In genomic region chr6:4776967-4777925, GRCh38 we compare ENCODE assay signal across 8 cellular contexts. TPM values are rescaled to one million over a fixed set of nuclear protein-coding genes. Genes with fewer than 3 reads are reported as not detected.
DNase-seq lines count a peak whose midpoint lies in the region; ATAC-seq, FAIRE-seq and TF ChIP-seq lines count a peak whose summit lies in the region.

No MANE protein-coding gene starts in this region.

- H2AFZ ChIP-seq in keratinocyte (ENCODE audit: control insufficient read depth, low read length) = no peak overlapping the region

- H3K36me3 ChIP-seq in Peyer's patch (no peaks in the 10 kb centered on the region), keratinocyte (ENCODE audit: control insufficient read depth in 2 of 2, extremely low read depth in 1 of 2, insufficient read depth in 2 of 2, low read length in 2 of 2) (no peaks in the 10 kb centered on the region)

- H3K9me3 ChIP-seq in Peyer's patch = no peaks in the 10 kb centered on the region
- H3K9me3 ChIP-seq in keratinocyte (ENCODE audit: control insufficient read depth, low read depth, low read length) = peaks cover 2% of the 10 kb centered on the region

- H3K9me1 ChIP-seq in keratinocyte (ENCODE audit: control insufficient read depth, extremely low read depth, insufficient read depth, low read length) = no peaks in the 10 kb centered on the region

- no peak for ATAC-seq in GM19324 (IDR thresholded peaks at IDR 0.05; ENCODE audit: low FRiP score, unreplicated experiment)

- peaks cover 50% of the 10 kb centered on the region for H3K79me2 ChIP-seq in keratinocyte (ENCODE audit: control insufficient read depth, insufficient read depth, low read length)

- peak overlapping the region; percentile 81 for H3K9ac ChIP-seq in keratinocyte (ENCODE audit: control insufficient read depth, extremely low read depth, insufficient read depth, low read length)

- H3K4me2 ChIP-seq in keratinocyte (ENCODE audit: control insufficient read depth, extremely low read depth, insufficient read depth, low read depth, low read length) = peak overlapping the region; percentile 90

- TF ChIP-seq POLR2A in Peyer's patch (IDR thresholded peaks at IDR 0.05) = no peak

- H4K20me1 ChIP-seq in keratinocyte (ENCODE audit: control insufficient read depth, extremely low read depth, insufficient read depth, low read length) = peaks cover 7% of the 10 kb centered on the region

- dilution Hi-C loops in keratinocyte (cut with MboI; ENCODE audit: extremely low pct_ligation_motif_present, low sequenced_read_pairs) = no loop called here

- FAIRE-seq in keratinocyte (lab: Jason Lieb, UNC) = no peak

- H3K27ac ChIP-seq in Peyer's patch = peak overlapping the region; percentile 76 to 92 (median 84)
- H3K27ac ChIP-seq in keratinocyte (ENCODE audit: control insufficient read depth, insufficient read depth, low read length) = peak overlapping the region; percentile 78

- H3K4me3 ChIP-seq in Peyer's patch (peak overlapping the region; percentile 75 to 95 (median 82)), astrocyte of the spinal cord (ENCODE audit: low read depth, low read length) (peak overlapping the region; percentile 66), keratinocyte (ENCODE audit: control insufficient read depth in 2 of 3, extremely low read depth in 1 of 3, insufficient read depth in 2 of 3, low read depth in 1 of 3, low read length in 3 of 3) (peak overlapping the region; percentile 58 to 84 (median 70))

- H3K4me1 ChIP-seq in Peyer's patch = peaks cover 0 to 19% (median 3%) of the 10 kb centered on the region in 4 donors
- peaks cover 3% of the 10 kb centered on the region for H3K4me1 ChIP-seq in keratinocyte (ENCODE audit: control insufficient read depth, extremely low read depth, insufficient read depth, low read length)

- in situ Hi-C loops in astrocyte of the spinal cord (cut with HindIII; ENCODE audit: low sequenced_read_pairs) = no loop called here

- no peak for TF ChIP-seq CTCF in Peyer's patch (IDR thresholded peaks at IDR 0.05)
- TF ChIP-seq CTCF in astrocyte of the spinal cord (IDR thresholded peaks at IDR 0.05; ENCODE audit: low read depth, low read length) = no peak
- TF ChIP-seq CTCF in keratinocyte (optimal IDR thresholded peaks at IDR 0.05 in 1 of 3, IDR thresholded peaks at IDR 0.05 in 1 of 3, conservative IDR thresholded peaks at IDR 0.05 in 1 of 3; ENCODE audit: extremely low read depth in 1 of 3, insufficient read depth in 2 of 3, low read length in 3 of 3) = no peak

- peak; percentile 33 for DNase-seq in AG20443 (ENCODE audit: low spot score)
- DNase-seq in GM19240 (ENCODE audit: insufficient read length, low spot score) = peak; percentile 51
- peak in 2 of 3 donors; percentile 44 to 58 for DNase-seq in Peyer's patch
- peak; percentile 53 for DNase-seq in astrocyte of the spinal cord (ENCODE audit: low read depth, low spot score)
- DNase-seq in keratinocyte (ENCODE audit: low read depth, low spot score) = no peak
- peak; percentile 3 to 11 (median 9) for DNase-seq in stimulated activated CD4-positive, alpha-beta T cell treated with anti-CD3 and anti-CD28 coated beads, TNF-alpha, amount 100 ng/mL, for 4 hours (ENCODE audit: low read depth in 3 of 3)
- no peak for DNase-seq in NCI-H1930 (lab: John Stamatoyannopoulos, UW)

- H3K27me3 ChIP-seq in Peyer's patch (no peaks in the 10 kb centered on the region), keratinocyte (ENCODE audit: control insufficient read depth, extremely low read depth, insufficient read depth, low read length) (no peaks in the 10 kb centered on the region)

RNA-seq across cellular contexts. Expression of gene CDYL, which starts 1.0 kb away (rescaled TPM):
- 10 to 100 TPM; 31.2 to 77.6 (median 35.2) TPM for total RNA-seq in Peyer's patch
- 37.1 to 48.0 TPM (median 42.6 TPM) in 3 replicates for polyA plus RNA-seq in keratinocyte
- 62.9 TPM for polyA plus RNA-seq in keratinocyte (2011; ENCODE audit: low read depth)
- polyA plus RNA-seq in keratinocyte (2011; cell fraction: cytosol; rRNA removed) = 36.8 and 57.4 TPM in 2 replicates
- polyA plus RNA-seq in keratinocyte (2011; cell fraction: nucleus; rRNA removed) = 53.4 and 60.3 TPM in 2 replicates
- 30.4 and 42.8 TPM in 2 replicates for polyA plus RNA-seq in keratinocyte (2012; ENCODE audit: low replicate concordance)
- polyA minus RNA-seq in keratinocyte = 34.7 to 78.3 TPM (median 68.1 TPM) in 3 replicates
- 49.5 TPM for polyA minus RNA-seq in keratinocyte (2011; cell fraction: cytosol; rRNA and poly(A)+ RNA removed)
- 31.5 and 54.2 TPM in 2 replicates for polyA minus RNA-seq in keratinocyte (2011; cell fraction: nucleus; rRNA and poly(A)+ RNA removed)

Comparison
In these comparisons a context has a peak if more than half of its experiments do, and no peak if none do; other contexts are left out.
1. DNase-seq: peak in AG20443 (single experiment), GM19240 (single experiment), Peyer's patch (2 of 3), astrocyte of the spinal cord (single experiment) and stimulated activated CD4-positive, alpha-beta T cell treated with anti-CD3 and anti-CD28 coated beads, TNF-alpha, amount 100 ng/mL, for 4 hours (3 of 3); none in keratinocyte (single experiment) and NCI-H1930 (0 of 2).
2. Peak in every context shown above with its lines, with median percentiles within 50 percentile points of each other: H3K4me3 ChIP-seq.